ENCODE assay signal across 23 cellular contexts in genomic region chr2:65413610-65414009, GRCh38.
"Had no signal": no experiment of that assay in that cellular context is flagged by ENCODE, and none has a peak within 500 bp of the region (broad histone marks: within the 10 kb centered on the region; RNA-seq: fewer than 3 reads in every experiment).

No MANE protein-coding gene starts in this region.

- H3K27ac Mint-ChIP-seq: activated naive CD4-positive, alpha-beta T cell treated with anti-CD3 and anti-CD28 coated beads, Interleukin-2, amount 10 ng/mL, durations not matched to agents 7 days and 5 days; activated T-cell treated with anti-CD3 and anti-CD28 coated beads, Interleukin-2, amount 50 U/mL, for 72 hours; naive B cell; stimulated activated effector memory CD8-positive, alpha-beta T cell treated with anti-CD3 and anti-CD28 coated beads, Interleukin-12 subunit alpha, Interleukin-12 subunit beta, amount 100 ng/mL, for 72 hours; stimulated activated naive CD8-positive, alpha-beta T cell treated with anti-CD3 and anti-CD28 coated beads, Interleukin-15, amount 100 ng/mL, for 72 hours; T-helper 1 cell treated with Interleukin-12 subunit alpha and Interleukin-12 subunit beta and Interleukin-4 antibody, amounts not matched to agents 30 μg/mL and 1 μg/mL, for 36 hours had no signal

- H3K36me3 ChIP-seq: esophagus muscularis mucosa, lower lobe of right lung, right lobe of liver, tibial artery had no signal

- H3K4me3 Mint-ChIP-seq: activated naive CD4-positive, alpha-beta T cell treated with anti-CD3 and anti-CD28 coated beads, Interleukin-2, amount 10 ng/mL, durations not matched to agents 7 days and 5 days; activated T-cell treated with anti-CD3 and anti-CD28 coated beads, Interleukin-2, amount 50 U/mL, for 72 hours; naive B cell; neural crest cell; stimulated activated effector memory CD8-positive, alpha-beta T cell treated with anti-CD3 and anti-CD28 coated beads, Interleukin-12 subunit alpha, Interleukin-12 subunit beta, amount 100 ng/mL, for 72 hours; stimulated activated naive CD8-positive, alpha-beta T cell treated with anti-CD3 and anti-CD28 coated beads, Interleukin-15, amount 100 ng/mL, for 72 hours; T-helper 1 cell treated with Interleukin-12 subunit alpha and Interleukin-12 subunit beta and Interleukin-4 antibody, amounts not matched to agents 30 μg/mL and 1 μg/mL, for 36 hours had no signal

- H3K27ac ChIP-seq: esophagus muscularis mucosa, lower lobe of right lung, right lobe of liver, skin epidermis, tibial artery had no signal

- H3K4me3 ChIP-seq: esophagus muscularis mucosa, lower lobe of right lung, right lobe of liver, skin epidermis, tibial artery had no signal

- H3K36me3 Mint-ChIP-seq: stimulated activated effector memory CD8-positive, alpha-beta T cell treated with anti-CD3 and anti-CD28 coated beads, Interleukin-12 subunit alpha, Interleukin-12 subunit beta, amount 100 ng/mL, for 72 hours had no signal

- DNase-seq: activated CD4-positive, alpha-beta T cell treated with anti-CD3 and anti-CD28 coated beads for 4 hours; activated CD4-positive, alpha-beta T cell treated with anti-CD3 and anti-CD28 coated beads, Interleukin-2, amount 50 U/mL, for 48 hours; activated CD4-positive, CD25-positive, alpha-beta regulatory T cell; activated effector memory CD4-positive, alpha-beta T cell treated with Interleukin-2 at 50 U/mL for 16 hours; activated naive CD4-positive, alpha-beta T cell treated with anti-CD3 and anti-CD28 coated beads, Interleukin-2, amount 10 ng/mL, durations not matched to agents 7 days and 5 days; activated T-cell treated with anti-CD3 and anti-CD28 coated beads, Interleukin-2, amount 50 U/mL, for 72 hours; amygdala; dermis blood vessel endothelial cell; effector CD8-positive, alpha-beta T cell; lower lobe of right lung; naive B cell; occipital lobe; posterior cingulate gyrus; right lobe of liver; stimulated activated CD4-positive, alpha-beta T cell treated with anti-CD3 and anti-CD28 coated beads, Interleukin-2, amount 100 ng/mL, for 24 hours; stimulated activated naive CD8-positive, alpha-beta T cell treated with anti-CD3 and anti-CD28 coated beads, Interleukin-15, amount 100 ng/mL, for 72 hours; T1000; tibial artery had no signal

- H3K9me3 ChIP-seq: esophagus muscularis mucosa, lower lobe of right lung, right lobe of liver, tibial artery had no signal

- H3K9me3 Mint-ChIP-seq: activated naive CD4-positive, alpha-beta T cell treated with anti-CD3 and anti-CD28 coated beads, Interleukin-2, amount 10 ng/mL, durations not matched to agents 7 days and 5 days; activated T-cell treated with anti-CD3 and anti-CD28 coated beads, Interleukin-2, amount 50 U/mL, for 72 hours; naive B cell; neural crest cell; stimulated activated effector memory CD8-positive, alpha-beta T cell treated with anti-CD3 and anti-CD28 coated beads, Interleukin-12 subunit alpha, Interleukin-12 subunit beta, amount 100 ng/mL, for 72 hours; stimulated activated naive CD8-positive, alpha-beta T cell treated with anti-CD3 and anti-CD28 coated beads, Interleukin-15, amount 100 ng/mL, for 72 hours; T-helper 1 cell treated with Interleukin-12 subunit alpha and Interleukin-12 subunit beta and Interleukin-4 antibody, amounts not matched to agents 30 μg/mL and 1 μg/mL, for 36 hours had no signal

- H3K27me3 ChIP-seq: esophagus muscularis mucosa, right lobe of liver, tibial artery had no signal
